8 cellular contexts compared by ENCODE assay signal in genomic region chr13:100674363-100674847, GRCh38. TPM values are rescaled to one million over a fixed set of nuclear protein-coding genes. Genes with fewer than 3 reads are reported as not detected.
DNase-seq lines count a peak whose midpoint lies in the region; ATAC-seq and TF ChIP-seq lines count a peak whose summit lies in the region.

A gene with protein sequence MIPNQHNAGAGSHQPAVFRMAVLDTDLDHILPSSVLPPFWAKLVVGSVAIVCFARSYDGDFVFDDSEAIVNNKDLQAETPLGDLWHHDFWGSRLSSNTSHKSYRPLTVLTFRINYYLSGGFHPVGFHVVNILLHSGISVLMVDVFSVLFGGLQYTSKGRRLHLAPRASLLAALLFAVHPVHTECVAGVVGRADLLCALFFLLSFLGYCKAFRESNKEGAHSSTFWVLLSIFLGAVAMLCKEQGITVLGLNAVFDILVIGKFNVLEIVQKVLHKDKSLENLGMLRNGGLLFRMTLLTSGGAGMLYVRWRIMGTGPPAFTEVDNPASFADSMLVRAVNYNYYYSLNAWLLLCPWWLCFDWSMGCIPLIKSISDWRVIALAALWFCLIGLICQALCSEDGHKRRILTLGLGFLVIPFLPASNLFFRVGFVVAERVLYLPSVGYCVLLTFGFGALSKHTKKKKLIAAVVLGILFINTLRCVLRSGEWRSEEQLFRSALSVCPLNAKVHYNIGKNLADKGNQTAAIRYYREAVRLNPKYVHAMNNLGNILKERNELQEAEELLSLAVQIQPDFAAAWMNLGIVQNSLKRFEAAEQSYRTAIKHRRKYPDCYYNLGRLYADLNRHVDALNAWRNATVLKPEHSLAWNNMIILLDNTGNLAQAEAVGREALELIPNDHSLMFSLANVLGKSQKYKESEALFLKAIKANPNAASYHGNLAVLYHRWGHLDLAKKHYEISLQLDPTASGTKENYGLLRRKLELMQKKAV (minus strand): TSS chr13:100674795. CDS start chr13:100670362, 4,433 bp downstream.

- H3K4me2 ChIP-seq in DND-41 (ENCODE audit: insufficient read depth, low read length) (peak within 1 kb of the TSS; percentile 84), hepatocyte (peak within 1 kb of the TSS; percentile 92)

- H3K4me3 ChIP-seq in DND-41 (ENCODE audit: low read depth in 1 of 2, low read length in 2 of 2), result peak within 1 kb of the TSS; percentile 25 to 59
- H3K4me3 ChIP-seq in hepatocyte, result peak within 1 kb of the TSS; percentile 93
- peak within 1 kb of the TSS; percentile 71 for H3K4me3 ChIP-seq in skeletal muscle cell (ENCODE audit: low read depth, low read length)

- H3K27me3 ChIP-seq in DND-41 (ENCODE audit: insufficient read depth, low read length, poor library complexity) (no peaks in the 10 kb centered on the region), hepatocyte (peaks cover 6% of the 10 kb centered on the region)

- ATAC-seq in DND-41 (ENCODE audit: insufficient read depth, low read depth) (peak; percentile 34), GM21367 (IDR thresholded peaks at IDR 0.05; ENCODE audit: unreplicated experiment) (peak; percentile 36), HG03571 (IDR thresholded peaks at IDR 0.05; ENCODE audit: unreplicated experiment) (peak; percentile 44)

- H3K9ac ChIP-seq in DND-41 (ENCODE audit: low read depth, low read length), result peak within 1 kb of the TSS; percentile 69

- H2AFZ ChIP-seq in DND-41 (ENCODE audit: low read depth, low read length) (peak within 1 kb of the TSS; percentile 79), hepatocyte (peak within 1 kb of the TSS; percentile 63)

- DNase-seq in DND-41 (peak; percentile 50), hepatocyte (ENCODE audit: low spot score) (peak; percentile 79), skeletal muscle cell (ENCODE audit: low read depth) (no peak), RKO (ENCODE audit: low spot score) (no peak), epidermal melanocyte (ENCODE audit: insufficient read length, low spot score) (no peak)
- DNase-seq in activated naive CD4-positive, alpha-beta T cell (lab: John Stamatoyannopoulos, UW), result peak in 3 of 4 experiments; percentile 28 to 38 (median 29)

- H3K9me3 ChIP-seq in DND-41 (ENCODE audit: insufficient read depth, low read length, severe bottlenecking) (no peaks in the 10 kb centered on the region), hepatocyte (ENCODE audit: low read depth) (no peaks in the 10 kb centered on the region)

- peaks cover 21% of the 10 kb centered on the region for H3K36me3 ChIP-seq in DND-41 (ENCODE audit: insufficient read depth, low read length)
- H3K36me3 ChIP-seq in hepatocyte (replicated peaks; ENCODE audit: insufficient read depth, low read depth), result no peaks in the 10 kb centered on the region

- under 1% methylated on average over 31 of the region's 72 CpGs for WGBS in hepatocyte (ENCODE audit: low lambda C conversion rate, missing lambda C conversion rate)

- H3K27ac ChIP-seq in DND-41 (ENCODE audit: low read length), result peak within 1 kb of the TSS; percentile 81
- peak within 1 kb of the TSS; percentile 94 for H3K27ac ChIP-seq in hepatocyte

- H3K9me2 ChIP-seq in hepatocyte (replicated peaks; ENCODE audit: insufficient read depth), result no peaks in the 10 kb centered on the region

- TF ChIP-seq CTCF in DND-41 (IDR thresholded peaks at IDR 0.05; ENCODE audit: borderline replicate concordance, extremely low read depth, low read length, poor library complexity, severe bottlenecking) (no peak), hepatocyte (IDR thresholded peaks at IDR 0.05; ENCODE audit: poor library complexity) (no peak)

- H3K79me2 ChIP-seq in DND-41 (ENCODE audit: insufficient read depth, low read length) (peaks cover 50% of the 10 kb centered on the region), hepatocyte (peaks cover 39% of the 10 kb centered on the region)

- peaks cover 30% of the 10 kb centered on the region for H3K4me1 ChIP-seq in DND-41 (ENCODE audit: insufficient read depth, low read length)
- peaks cover 14% of the 10 kb centered on the region for H3K4me1 ChIP-seq in hepatocyte (ENCODE audit: insufficient read depth)

- peaks cover 31% of the 10 kb centered on the region for H4K20me1 ChIP-seq in DND-41 (ENCODE audit: insufficient read depth, low read length)
- H4K20me1 ChIP-seq in hepatocyte (ENCODE audit: insufficient read depth, poor library complexity, severe bottlenecking), result peaks cover 4% of the 10 kb centered on the region

RNA-seq across cellular contexts. Expression of the gene that starts here (rescaled TPM):
- total RNA-seq in hepatocyte, result 24.0 and 32.6 TPM in 2 replicates
- polyA plus RNA-seq in hepatocyte, result 13.3 and 15.0 TPM in 2 replicates

Comparison
In these comparisons a context has a peak if more than half of its experiments do, and no peak if none do; other contexts are left out.
1. DNase-seq: peak in DND-41 (single experiment), activated naive CD4-positive, alpha-beta T cell (3 of 4) and hepatocyte (single experiment); none in skeletal muscle cell (single experiment), RKO (single experiment) and epidermal melanocyte (single experiment).
2. H3K4me3 ChIP-seq: peak in every context shown above with its lines; median percentile 93 in hepatocyte; 71 in skeletal muscle cell; 42 in DND-41.
3. Peak in every context shown above with its lines, with median percentiles within 50 percentile points of each other: ATAC-seq.